ENCODE assay signal across 1 cellular context in the genomic region with DNA sequence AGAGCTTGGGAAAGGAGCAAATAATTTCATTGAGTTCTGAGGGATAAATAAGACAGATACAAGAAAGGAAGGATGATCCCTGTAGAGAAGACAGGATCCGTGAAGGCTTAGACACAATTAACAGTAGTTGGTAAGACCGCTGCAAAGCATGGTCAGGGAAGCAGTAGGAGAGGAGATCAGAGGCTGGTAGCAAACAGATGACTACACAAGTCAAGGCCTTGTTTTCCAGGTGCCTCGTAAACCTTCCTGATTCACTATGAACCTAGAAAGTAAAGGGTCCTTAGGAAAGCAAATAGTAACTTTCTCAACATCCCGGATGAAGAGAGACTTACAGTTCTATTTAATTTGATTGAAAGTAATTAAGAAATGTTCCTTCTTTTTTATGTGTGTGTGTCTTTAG.
TF ChIP-seq lines count a peak whose summit lies in the region.

No MANE protein-coding gene starts in this region.

TF ChIP-seq in IMR-90, 13 proteins besides CTCF, POLR2A, EP300 and RAD21:
- no peak for TF ChIP-seq RCOR1 (IDR thresholded peaks at IDR 0.05; ENCODE audit: insufficient replicate concordance, low read length)
- TF ChIP-seq CHD1 (IDR thresholded peaks at IDR 0.05; ENCODE audit: low read depth, low read length) = no peak
- no peak for TF ChIP-seq RFX5 (IDR thresholded peaks at IDR 0.05; ENCODE audit: low read depth, low read length)
- TF ChIP-seq MAZ (IDR thresholded peaks at IDR 0.05; ENCODE audit: borderline replicate concordance, low read depth, low read length) = no peak
- no peak for TF ChIP-seq BHLHE40 (IDR thresholded peaks at IDR 0.05; ENCODE audit: low read depth, low read length)
- TF ChIP-seq FOS (IDR thresholded peaks at IDR 0.05; ENCODE audit: low read depth, low read length) = no peak
- TF ChIP-seq SMC3 (IDR thresholded peaks at IDR 0.05; ENCODE audit: low read depth, low read length) = no peak
- TF ChIP-seq, protein P1, sequence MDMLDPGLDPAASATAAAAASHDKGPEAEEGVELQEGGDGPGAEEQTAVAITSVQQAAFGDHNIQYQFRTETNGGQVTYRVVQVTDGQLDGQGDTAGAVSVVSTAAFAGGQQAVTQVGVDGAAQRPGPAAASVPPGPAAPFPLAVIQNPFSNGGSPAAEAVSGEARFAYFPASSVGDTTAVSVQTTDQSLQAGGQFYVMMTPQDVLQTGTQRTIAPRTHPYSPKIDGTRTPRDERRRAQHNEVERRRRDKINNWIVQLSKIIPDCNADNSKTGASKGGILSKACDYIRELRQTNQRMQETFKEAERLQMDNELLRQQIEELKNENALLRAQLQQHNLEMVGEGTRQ (IDR thresholded peaks at IDR 0.05; ENCODE audit: low read depth, low read length) = no peak
- TF ChIP-seq NFE2L2 (IDR thresholded peaks at IDR 0.05; ENCODE audit: low read depth, low read length) = no peak
- no peak for TF ChIP-seq MAFK (IDR thresholded peaks at IDR 0.05; ENCODE audit: low read depth, low read length)
- TF ChIP-seq, protein P2, sequence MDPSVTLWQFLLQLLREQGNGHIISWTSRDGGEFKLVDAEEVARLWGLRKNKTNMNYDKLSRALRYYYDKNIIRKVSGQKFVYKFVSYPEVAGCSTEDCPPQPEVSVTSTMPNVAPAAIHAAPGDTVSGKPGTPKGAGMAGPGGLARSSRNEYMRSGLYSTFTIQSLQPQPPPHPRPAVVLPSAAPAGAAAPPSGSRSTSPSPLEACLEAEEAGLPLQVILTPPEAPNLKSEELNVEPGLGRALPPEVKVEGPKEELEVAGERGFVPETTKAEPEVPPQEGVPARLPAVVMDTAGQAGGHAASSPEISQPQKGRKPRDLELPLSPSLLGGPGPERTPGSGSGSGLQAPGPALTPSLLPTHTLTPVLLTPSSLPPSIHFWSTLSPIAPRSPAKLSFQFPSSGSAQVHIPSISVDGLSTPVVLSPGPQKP (IDR thresholded peaks at IDR 0.05; ENCODE audit: borderline replicate concordance, low read depth, low read length) = no peak
- TF ChIP-seq CEBPB (IDR thresholded peaks at IDR 0.05; ENCODE audit: low read depth, low read length) = no peak
- TF ChIP-seq MXI1 (IDR thresholded peaks at IDR 0.05; ENCODE audit: borderline replicate concordance, low read depth, low read length) = no peak
